In genomic region chr1:111618953-111619634, GRCh38 we compare ENCODE assay signal across 8 cellular contexts.
DNase-seq lines count a peak whose midpoint lies in the region; ATAC-seq, FAIRE-seq and TF ChIP-seq lines count a peak whose summit lies in the region.

No MANE protein-coding gene starts in this region.

- peaks cover 0 to 37% (median 28%) of the 10 kb centered on the region in 4 donors for H3K4me1 ChIP-seq in tibial artery

- H3K4me3 Mint-ChIP-seq in activated naive CD8-positive, alpha-beta T cell treated with anti-CD3 and anti-CD28 coated beads, Interleukin-2, amount 50 U/mL, for 24 hours = peak overlapping the region; percentile 96

- no peaks in the 10 kb centered on the region for H3K27me3 Mint-ChIP-seq in activated naive CD8-positive, alpha-beta T cell treated with anti-CD3 and anti-CD28 coated beads, Interleukin-2, amount 50 U/mL, for 24 hours

- peak overlapping the region; percentile 99 for H3K27ac ChIP-seq in tibial artery

- TF ChIP-seq CTCF in tibial artery (IDR thresholded peaks at IDR 0.05) = no peak

- peaks cover 73% of the 10 kb centered on the region for H3K4me1 Mint-ChIP-seq in activated naive CD8-positive, alpha-beta T cell treated with anti-CD3 and anti-CD28 coated beads, Interleukin-2, amount 50 U/mL, for 24 hours

- H3K9me3 ChIP-seq in tibial artery = no peaks in the 10 kb centered on the region

- no peaks in the 10 kb centered on the region for H3K36me3 ChIP-seq in tibial artery

- H3K36me3 Mint-ChIP-seq in activated naive CD8-positive, alpha-beta T cell treated with anti-CD3 and anti-CD28 coated beads, Interleukin-2, amount 50 U/mL, for 24 hours (ENCODE audit: low read depth) = peaks cover 26% of the 10 kb centered on the region

- intact Hi-C loops in tibial artery (cut with DNase I; ENCODE audit: low total_unique reads) = no loop called here

- no peaks in the 10 kb centered on the region for H3K9me3 Mint-ChIP-seq in activated naive CD8-positive, alpha-beta T cell treated with anti-CD3 and anti-CD28 coated beads, Interleukin-2, amount 50 U/mL, for 24 hours

- ATAC-seq in HG03139 (IDR thresholded peaks at IDR 0.05; ENCODE audit: unreplicated experiment) = peak; percentile 3
- peak; percentile 5 for ATAC-seq in activated naive CD8-positive, alpha-beta T cell treated with anti-CD3 and anti-CD28 coated beads, Interleukin-2, amount 50 U/mL, for 24 hours

- no peaks in the 10 kb centered on the region for H3K27me3 ChIP-seq in tibial artery

- peak overlapping the region; percentile 90 for H3K4me3 ChIP-seq in tibial artery

- H3K27ac Mint-ChIP-seq in activated naive CD8-positive, alpha-beta T cell treated with anti-CD3 and anti-CD28 coated beads, Interleukin-2, amount 50 U/mL, for 24 hours = peak overlapping the region; percentile 88

- FAIRE-seq in GM19239 (lab: Jason Lieb, UNC) = peak; percentile 72

- DNase-seq in GM19239 (ENCODE audit: insufficient read length, low spot score) (no peak), kidney tubule cell (ENCODE audit: low spot score) (peak; percentile 17), tibial artery (no peak), SHP77 (lab: John Stamatoyannopoulos, UW) (no peak), NCI-H2196 (lab: John Stamatoyannopoulos, UW; ENCODE audit: unreplicated experiment) (no peak)
- no peak for DNase-seq in activated naive CD8-positive, alpha-beta T cell treated with anti-CD3 and anti-CD28 coated beads, Interleukin-2, amount 50 U/mL, for 24 hours
- DNase-seq in stimulated activated CD4-positive, alpha-beta T cell treated with anti-CD3 and anti-CD28 coated beads, Interleukin-15, amount 100 ng/mL, for 24 hours = no peak
